In genomic region chr3:119310052-119310451, GRCh38 we compare ENCODE assay signal across 10 cellular contexts. TPM values are rescaled to one million over a fixed set of nuclear protein-coding genes. Genes with fewer than 3 reads are reported as not detected.
A peak's percentile ranks its signal among the peaks of the same experiment; 100 is the strongest.
DNase-seq lines count a peak whose midpoint lies in the region; TF ChIP-seq lines count a peak whose summit lies in the region.
"Had no signal": no experiment of that assay in that cellular context is flagged by ENCODE, and none has a peak within 500 bp of the region (broad histone marks: within the 10 kb centered on the region; RNA-seq: fewer than 3 reads in every experiment).

No MANE protein-coding gene starts in this region.

- no peak overlapping the region for H2AFZ ChIP-seq in mesenchymal stem cell (ENCODE audit: low read depth, low read length)

- no peak overlapping the region for H4K8ac ChIP-seq in mesenchymal stem cell (ENCODE audit: low read length)

- H3K18ac ChIP-seq in mesenchymal stem cell (ENCODE audit: low read depth in 1 of 2, low read length in 2 of 2) = peak overlapping the region in 1 of 2 experiments; percentile 16

- H3K23ac ChIP-seq in mesenchymal stem cell (ENCODE audit: low read length in 2 of 2) = no peak overlapping the region

- H3K9me3 ChIP-seq in ectodermal cell (ENCODE audit: control insufficient read depth, low read length) (no peaks in the 10 kb centered on the region), mesenchymal stem cell (ENCODE audit: control insufficient read depth, low read length) (peaks cover 4% of the 10 kb centered on the region)

- WGBS in ectodermal cell, 2 experiments = 9 to 10% methylated on average over 3 of the region's 3 CpGs
- WGBS in mesenchymal stem cell = 58% methylated on average over 3 of the region's 3 CpGs

- H3K4me1 Mint-ChIP-seq in progenitor cell of endocrine pancreas (ENCODE audit: low read depth) = peaks cover 5% of the 10 kb centered on the region

- H3K4me3 ChIP-seq in AG10803 (ENCODE audit: low read length) (no peak overlapping the region; the same call in 1 of the 2 replicates), NB4 (ENCODE audit: low read depth, low read length) (no peak overlapping the region), ectodermal cell (ENCODE audit: insufficient read depth, low read depth, low read length) (no peak overlapping the region), mesenchymal stem cell (ENCODE audit: insufficient read depth in 1 of 2, low read depth in 1 of 2, low read length in 2 of 2) (no peak overlapping the region)

- no peak overlapping the region for H3K4me2 ChIP-seq in mesenchymal stem cell (ENCODE audit: low read length, poor library complexity, severe bottlenecking)

- no peak overlapping the region for H4K91ac ChIP-seq in mesenchymal stem cell (ENCODE audit: low read length)

- H3K14ac ChIP-seq in mesenchymal stem cell (ENCODE audit: low read length in 2 of 2) = no peak overlapping the region

- no peak overlapping the region for H3K4ac ChIP-seq in mesenchymal stem cell (ENCODE audit: low read depth in 1 of 2, low read length in 2 of 2)

- H3K79me1 ChIP-seq in mesenchymal stem cell (replicated peaks; ENCODE audit: low read length, poor library complexity, severe bottlenecking) = peaks cover 23% of the 10 kb centered on the region

- H3K27me3 Mint-ChIP-seq in progenitor cell of endocrine pancreas = no peaks in the 10 kb centered on the region

- H3K27ac Mint-ChIP-seq in progenitor cell of endocrine pancreas = no peak overlapping the region

- no peak overlapping the region for H2BK5ac ChIP-seq in mesenchymal stem cell (ENCODE audit: low read depth, low read length, poor library complexity, severe bottlenecking)

- DNase-seq in AG10803 (ENCODE audit: low read depth) = peak; percentile 98
- DNase-seq in NB4 (ENCODE audit: low read depth) = peak; percentile 25
- DNase-seq in mesenchymal stem cell = peak; percentile 94
- DNase-seq in NCI-H146 treated with DMSO at 0.1 percent for 48 hours (lab: John Stamatoyannopoulos, UW; ENCODE audit: unreplicated experiment) = no peak
- DNase-seq in activated CD4-positive, alpha-beta T cell treated with anti-CD3 and anti-CD28 coated beads, Interleukin-2, amount 50 U/mL, for 48 hours = no peak
- no peak for DNase-seq in progenitor cell of endocrine pancreas (ENCODE audit: low spot score, unreplicated experiment)
- no peak for DNase-seq in DMS 273 (lab: John Stamatoyannopoulos, UW; ENCODE audit: unreplicated experiment)
- DNase-seq: NCI-H446 treated with DMSO at 0.1 percent for 48 hours, T-helper 2 cell had no signal

- TF ChIP-seq CTCF in AG10803 (conservative IDR thresholded peaks at IDR 0.05; ENCODE audit: low read length) (no peak), NB4 (IDR thresholded peaks at IDR 0.05; ENCODE audit: low read depth, low read length) (no peak), progenitor cell of endocrine pancreas (IDR thresholded peaks at IDR 0.05; ENCODE audit: unreplicated experiment) (no peak)

- H3K9ac ChIP-seq in mesenchymal stem cell (ENCODE audit: low read length) = no peak overlapping the region

- H3K9me3 Mint-ChIP-seq in progenitor cell of endocrine pancreas (ENCODE audit: low read depth) = no peaks in the 10 kb centered on the region

- H2BK12ac ChIP-seq in mesenchymal stem cell (ENCODE audit: low read length in 2 of 2) = peak overlapping the region in 1 of 2 experiments; percentile 4

- no peak overlapping the region for H3K4me3 Mint-ChIP-seq in progenitor cell of endocrine pancreas (ENCODE audit: low read depth)

- no peak overlapping the region for H2AK5ac ChIP-seq in mesenchymal stem cell (ENCODE audit: low read length, severe bottlenecking)

- no peaks in the 10 kb centered on the region for H3K27me3 ChIP-seq in ectodermal cell (ENCODE audit: control insufficient read depth, insufficient read depth, low read length, poor library complexity, severe bottlenecking)
- H3K27me3 ChIP-seq in mesenchymal stem cell (ENCODE audit: control insufficient read depth in 1 of 2, insufficient read depth in 1 of 2, low read length in 2 of 2) = peaks cover 0 to 5% of the 10 kb centered on the region in 2 experiments

- H3K4me1 ChIP-seq in ectodermal cell (ENCODE audit: control insufficient read depth, insufficient read depth, low read length) (peaks cover 14% of the 10 kb centered on the region), mesenchymal stem cell (ENCODE audit: control insufficient read depth, insufficient read depth, low read depth, low read length) (peaks cover 9% of the 10 kb centered on the region)

- H3K36me3 Mint-ChIP-seq in progenitor cell of endocrine pancreas (ENCODE audit: insufficient read depth) = peaks cover 2% of the 10 kb centered on the region

- TF ChIP-seq POLR2A in NB4 (IDR thresholded peaks at IDR 0.05; ENCODE audit: extremely low read depth, insufficient read length) = no peak

- H3K27ac ChIP-seq in ectodermal cell (ENCODE audit: insufficient read depth, low read depth, low read length, poor library complexity, severe bottlenecking) (peak overlapping the region; percentile 16), mesenchymal stem cell (ENCODE audit: low read length, poor library complexity, severe bottlenecking) (peak overlapping the region; percentile 72)

- H2BK120ac ChIP-seq in mesenchymal stem cell (ENCODE audit: low read depth, low read length) = no peak overlapping the region

- H2BK15ac ChIP-seq in mesenchymal stem cell (ENCODE audit: low read depth, poor library complexity, severe bottlenecking) = no peak overlapping the region

- no peaks in the 10 kb centered on the region for H3K36me3 ChIP-seq in ectodermal cell (ENCODE audit: control insufficient read depth, insufficient read depth, low read length)
- H3K36me3 ChIP-seq in mesenchymal stem cell (ENCODE audit: control insufficient read depth in 1 of 2, insufficient read depth in 2 of 2, low read depth in 1 of 2, low read length in 2 of 2) = peaks cover 0 to 7% of the 10 kb centered on the region in 2 experiments

RNA-seq across cellular contexts. Expression of gene ARHGAP31, which starts 15.9 kb away (rescaled TPM):
- polyA plus RNA-seq in ectodermal cell (2013, experiment 1 of 4) = 0.65 TPM
- polyA plus RNA-seq in ectodermal cell (2013, experiment 2 of 4) = 0.66 TPM
- 0.64 TPM for polyA plus RNA-seq in ectodermal cell (2013, experiment 3 of 4)
- 0.65 TPM for polyA plus RNA-seq in ectodermal cell (2013, experiment 4 of 4)
- 6.4 TPM for polyA plus RNA-seq in mesenchymal stem cell (2013, experiment 1 of 2)
- 6.3 TPM for polyA plus RNA-seq in mesenchymal stem cell (2013, experiment 2 of 2)
- total RNA-seq in progenitor cell of endocrine pancreas = 0.84 and 1.4 TPM in 2 replicates

Comparison
In these comparisons a context has a peak if more than half of its experiments do, and no peak if none do; other contexts are left out.
1. DNase-seq: peak in AG10803 (single experiment), NB4 (single experiment) and mesenchymal stem cell (single experiment); none in NCI-H146 treated with DMSO at 0.1 percent for 48 hours (single experiment), activated CD4-positive, alpha-beta T cell treated with anti-CD3 and anti-CD28 coated beads, Interleukin-2, amount 50 U/mL, for 48 hours (0 of 2), progenitor cell of endocrine pancreas (single experiment) and DMS 273 (single experiment).